ENCODE assay signal across 28 cellular contexts in genomic region chr2:34529965-34530364, GRCh38.
"Had no signal": no experiment of that assay in that cellular context is flagged by ENCODE, and none has a peak within 500 bp of the region (broad histone marks: within the 10 kb centered on the region; RNA-seq: fewer than 3 reads in every experiment).

No MANE protein-coding gene starts in this region.

- H3K27ac Mint-ChIP-seq: stimulated activated effector memory CD8-positive, alpha-beta T cell treated with anti-CD3 and anti-CD28 coated beads, Interleukin-12 subunit alpha, Interleukin-12 subunit beta, amount 100 ng/mL, for 72 hours; stimulated activated memory B cell treated with anti-CD40 and anti-IgM and Interleukin-4, amounts not matched to agents 10 μg/mL and 1 μg/mL and 100 μg/mL, for 72 hours; stimulated activated naive B cell treated with anti-CD40 and anti-IgM and Interleukin-4, amounts not matched to agents 10 μg/mL and 1 μg/mL and 100 μg/mL, for 72 hours; stimulated activated naive CD8-positive, alpha-beta T cell treated with anti-CD3 and anti-CD28 coated beads, Interleukin-15, amount 100 ng/mL, for 72 hours; stimulated activated naive CD8-positive, alpha-beta T cell treated with anti-CD3 and anti-CD28 coated beads, Interleukin-15, Interleukin-2, amounts not matched to agents 100 ng/mL and 50 ng/mL, for 24 hours; type B pancreatic cell had no signal

- H3K4me1 Mint-ChIP-seq: stimulated activated effector memory CD8-positive, alpha-beta T cell treated with anti-CD3 and anti-CD28 coated beads, Interleukin-12 subunit alpha, Interleukin-12 subunit beta, amount 100 ng/mL, for 72 hours; stimulated activated memory B cell treated with anti-CD40 and anti-IgM and Interleukin-4, amounts not matched to agents 10 μg/mL and 1 μg/mL and 100 μg/mL, for 72 hours; stimulated activated naive B cell treated with anti-CD40 and anti-IgM and Interleukin-4, amounts not matched to agents 10 μg/mL and 1 μg/mL and 100 μg/mL, for 72 hours; stimulated activated naive CD8-positive, alpha-beta T cell treated with anti-CD3 and anti-CD28 coated beads, Interleukin-15, amount 100 ng/mL, for 72 hours had no signal

- H3K36me3 Mint-ChIP-seq: stimulated activated effector memory CD8-positive, alpha-beta T cell treated with anti-CD3 and anti-CD28 coated beads, Interleukin-12 subunit alpha, Interleukin-12 subunit beta, amount 100 ng/mL, for 72 hours; stimulated activated memory B cell treated with anti-CD40 and anti-IgM and Interleukin-4, amounts not matched to agents 10 μg/mL and 1 μg/mL and 100 μg/mL, for 72 hours; stimulated activated naive B cell treated with anti-CD40 and anti-IgM and Interleukin-4, amounts not matched to agents 10 μg/mL and 1 μg/mL and 100 μg/mL, for 72 hours; type B pancreatic cell had no signal

- H3K27ac ChIP-seq: stomach, suprapubic skin, testis, thoracic aorta, thyroid gland, tibial artery, tibial nerve, transverse colon, upper lobe of left lung, upper lobe of right lung, uterus, vagina had no signal

- H3K4me3 Mint-ChIP-seq: stimulated activated effector memory CD8-positive, alpha-beta T cell treated with anti-CD3 and anti-CD28 coated beads, Interleukin-12 subunit alpha, Interleukin-12 subunit beta, amount 100 ng/mL, for 72 hours; stimulated activated memory B cell treated with anti-CD40 and anti-IgM and Interleukin-4, amounts not matched to agents 10 μg/mL and 1 μg/mL and 100 μg/mL, for 72 hours; stimulated activated naive B cell treated with anti-CD40 and anti-IgM and Interleukin-4, amounts not matched to agents 10 μg/mL and 1 μg/mL and 100 μg/mL, for 72 hours; stimulated activated naive CD8-positive, alpha-beta T cell treated with anti-CD3 and anti-CD28 coated beads, Interleukin-15, amount 100 ng/mL, for 72 hours; stimulated activated naive CD8-positive, alpha-beta T cell treated with anti-CD3 and anti-CD28 coated beads, Interleukin-15, Interleukin-2, amounts not matched to agents 100 ng/mL and 50 ng/mL, for 24 hours; type B pancreatic cell had no signal

- H3K9me3 ChIP-seq: stomach, suprapubic skin, testis, thoracic aorta, thyroid gland, tibial artery, tibial nerve, transverse colon, upper lobe of left lung, upper lobe of right lung, uterus, vagina had no signal

- H3K27me3 Mint-ChIP-seq: stimulated activated memory B cell treated with anti-CD40 and anti-IgM and Interleukin-4, amounts not matched to agents 10 μg/mL and 1 μg/mL and 100 μg/mL, for 72 hours; stimulated activated naive B cell treated with anti-CD40 and anti-IgM and Interleukin-4, amounts not matched to agents 10 μg/mL and 1 μg/mL and 100 μg/mL, for 72 hours; stimulated activated naive CD8-positive, alpha-beta T cell treated with anti-CD3 and anti-CD28 coated beads, Interleukin-15, amount 100 ng/mL, for 72 hours; stimulated activated naive CD8-positive, alpha-beta T cell treated with anti-CD3 and anti-CD28 coated beads, Interleukin-15, Interleukin-2, amounts not matched to agents 100 ng/mL and 50 ng/mL, for 24 hours; type B pancreatic cell had no signal

- H3K4me3 ChIP-seq: stomach, suprapubic skin, testis, thoracic aorta, thyroid gland, tibial artery, tibial nerve, transverse colon, upper lobe of left lung, upper lobe of right lung, uterus, vagina had no signal

- H3K27me3 ChIP-seq: stomach, suprapubic skin, testis, thyroid gland, tibial artery, tibial nerve, transverse colon, upper lobe of left lung, upper lobe of right lung, uterus, vagina had no signal

- H3K9me3 Mint-ChIP-seq: stimulated activated naive B cell treated with anti-CD40 and anti-IgM and Interleukin-4, amounts not matched to agents 10 μg/mL and 1 μg/mL and 100 μg/mL, for 72 hours; type B pancreatic cell had no signal

- DNase-seq: stimulated activated CD4-positive, alpha-beta T cell treated with anti-CD3 and anti-CD28 coated beads, Interleukin-2, amount 100 ng/mL, for 48 hours; stimulated activated CD4-positive, alpha-beta T cell treated with anti-CD3 and anti-CD28 coated beads, Interleukin-4, amount 100 ng/mL, for 1 hour; stimulated activated CD4-positive, alpha-beta T cell treated with anti-CD3 and anti-CD28 coated beads, Interleukin-4, amount 100 ng/mL, for 24 hours; stimulated activated CD4-positive, alpha-beta T cell treated with anti-CD3 and anti-CD28 coated beads, Interleukin-4, amount 100 ng/mL, for 4 hours; stimulated activated CD8-positive, alpha-beta memory T cell treated with anti-CD3 and anti-CD28 coated beads, Interleukin-4, amount 100 ng/mL, for 48 hours; stimulated activated naive B cell treated with anti-CD40 and anti-IgM and Interleukin-4, amounts not matched to agents 10 μg/mL and 1 μg/mL and 100 μg/mL, for 72 hours; stimulated activated naive CD4-positive, alpha-beta T cell; stimulated activated naive CD4-positive, alpha-beta T cell treated with Interleukin-2 at 50 U/mL for 16 hours; stimulated activated naive CD8-positive, alpha-beta T cell treated with anti-CD3 and anti-CD28 coated beads, Interleukin-15, amount 100 ng/mL, for 72 hours; stimulated activated naive CD8-positive, alpha-beta T cell treated with anti-CD3 and anti-CD28 coated beads, Interleukin-15, Interleukin-2, amounts not matched to agents 100 U/mL and 50 U/mL, for 24 hours; stomach; substantia nigra; testis; thyroid gland; tibial artery; transverse colon; trophoblast cell; upper lobe of left lung; upper lobe of right lung; uterus had no signal

- H3K36me3 ChIP-seq: stomach, suprapubic skin, thoracic aorta, thyroid gland, tibial artery, tibial nerve, transverse colon, upper lobe of left lung, upper lobe of right lung, uterus, vagina had no signal

- H3K4me1 ChIP-seq: suprapubic skin, testis, thyroid gland, tibial artery, tibial nerve, transverse colon, upper lobe of left lung, upper lobe of right lung, uterus, vagina had no signal
